ENCODE assay signal across 1 cellular context in the genomic region with DNA sequence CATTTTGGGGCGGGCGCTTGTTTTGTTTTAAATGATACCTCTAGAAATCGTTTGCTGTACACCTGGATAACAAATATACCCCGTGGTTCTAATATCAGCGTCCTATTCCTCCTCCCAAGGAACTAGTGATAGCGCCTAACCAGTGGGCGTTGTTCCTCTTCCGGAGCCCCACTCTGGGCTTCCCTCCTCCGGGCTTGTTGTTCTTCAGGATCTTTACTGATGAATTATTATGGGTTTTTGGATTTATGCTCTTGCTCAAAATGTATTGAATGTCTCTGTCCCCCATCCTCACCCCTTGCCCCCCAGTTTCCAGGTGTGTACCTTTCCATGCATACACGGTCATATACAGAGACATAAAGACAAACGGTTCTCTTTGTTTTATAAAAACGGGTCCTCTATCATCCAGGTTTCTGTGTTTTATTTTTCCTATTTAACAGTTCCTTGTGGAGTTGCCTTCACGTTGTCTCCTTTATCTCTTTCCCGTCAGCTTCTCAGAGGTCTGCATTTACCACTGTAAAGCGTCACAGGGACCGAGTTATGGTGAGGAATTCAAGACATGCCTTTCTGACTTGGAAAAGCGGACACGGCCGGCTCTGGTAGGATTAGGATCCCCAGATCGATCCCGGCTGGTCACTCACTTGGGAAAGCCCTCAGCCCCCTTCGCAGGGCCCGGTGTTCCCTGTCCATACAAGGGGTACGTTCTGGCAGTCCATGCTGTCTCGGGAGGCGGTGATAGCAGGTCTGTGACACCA.
TF ChIP-seq lines count a peak whose summit lies in the region.

No MANE protein-coding gene starts in this region.

TF ChIP-seq in HCT116, 20 proteins besides CTCF, POLR2A, EP300 and RAD21 (continued from another document):
- TF ChIP-seq, protein P1, sequence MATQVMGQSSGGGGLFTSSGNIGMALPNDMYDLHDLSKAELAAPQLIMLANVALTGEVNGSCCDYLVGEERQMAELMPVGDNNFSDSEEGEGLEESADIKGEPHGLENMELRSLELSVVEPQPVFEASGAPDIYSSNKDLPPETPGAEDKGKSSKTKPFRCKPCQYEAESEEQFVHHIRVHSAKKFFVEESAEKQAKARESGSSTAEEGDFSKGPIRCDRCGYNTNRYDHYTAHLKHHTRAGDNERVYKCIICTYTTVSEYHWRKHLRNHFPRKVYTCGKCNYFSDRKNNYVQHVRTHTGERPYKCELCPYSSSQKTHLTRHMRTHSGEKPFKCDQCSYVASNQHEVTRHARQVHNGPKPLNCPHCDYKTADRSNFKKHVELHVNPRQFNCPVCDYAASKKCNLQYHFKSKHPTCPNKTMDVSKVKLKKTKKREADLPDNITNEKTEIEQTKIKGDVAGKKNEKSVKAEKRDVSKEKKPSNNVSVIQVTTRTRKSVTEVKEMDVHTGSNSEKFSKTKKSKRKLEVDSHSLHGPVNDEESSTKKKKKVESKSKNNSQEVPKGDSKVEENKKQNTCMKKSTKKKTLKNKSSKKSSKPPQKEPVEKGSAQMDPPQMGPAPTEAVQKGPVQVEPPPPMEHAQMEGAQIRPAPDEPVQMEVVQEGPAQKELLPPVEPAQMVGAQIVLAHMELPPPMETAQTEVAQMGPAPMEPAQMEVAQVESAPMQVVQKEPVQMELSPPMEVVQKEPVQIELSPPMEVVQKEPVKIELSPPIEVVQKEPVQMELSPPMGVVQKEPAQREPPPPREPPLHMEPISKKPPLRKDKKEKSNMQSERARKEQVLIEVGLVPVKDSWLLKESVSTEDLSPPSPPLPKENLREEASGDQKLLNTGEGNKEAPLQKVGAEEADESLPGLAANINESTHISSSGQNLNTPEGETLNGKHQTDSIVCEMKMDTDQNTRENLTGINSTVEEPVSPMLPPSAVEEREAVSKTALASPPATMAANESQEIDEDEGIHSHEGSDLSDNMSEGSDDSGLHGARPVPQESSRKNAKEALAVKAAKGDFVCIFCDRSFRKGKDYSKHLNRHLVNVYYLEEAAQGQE (IDR thresholded peaks at IDR 0.05; ENCODE audit: low read depth): no peak
- TF ChIP-seq ZFX (IDR thresholded peaks at IDR 0.05) (no peak), EZH2phosphoT487 (IDR thresholded peaks at IDR 0.05; ENCODE audit: borderline replicate concordance) (no peak), SRF (IDR thresholded peaks at IDR 0.05; ENCODE audit: low read depth) (no peak)
